In the genomic region with DNA sequence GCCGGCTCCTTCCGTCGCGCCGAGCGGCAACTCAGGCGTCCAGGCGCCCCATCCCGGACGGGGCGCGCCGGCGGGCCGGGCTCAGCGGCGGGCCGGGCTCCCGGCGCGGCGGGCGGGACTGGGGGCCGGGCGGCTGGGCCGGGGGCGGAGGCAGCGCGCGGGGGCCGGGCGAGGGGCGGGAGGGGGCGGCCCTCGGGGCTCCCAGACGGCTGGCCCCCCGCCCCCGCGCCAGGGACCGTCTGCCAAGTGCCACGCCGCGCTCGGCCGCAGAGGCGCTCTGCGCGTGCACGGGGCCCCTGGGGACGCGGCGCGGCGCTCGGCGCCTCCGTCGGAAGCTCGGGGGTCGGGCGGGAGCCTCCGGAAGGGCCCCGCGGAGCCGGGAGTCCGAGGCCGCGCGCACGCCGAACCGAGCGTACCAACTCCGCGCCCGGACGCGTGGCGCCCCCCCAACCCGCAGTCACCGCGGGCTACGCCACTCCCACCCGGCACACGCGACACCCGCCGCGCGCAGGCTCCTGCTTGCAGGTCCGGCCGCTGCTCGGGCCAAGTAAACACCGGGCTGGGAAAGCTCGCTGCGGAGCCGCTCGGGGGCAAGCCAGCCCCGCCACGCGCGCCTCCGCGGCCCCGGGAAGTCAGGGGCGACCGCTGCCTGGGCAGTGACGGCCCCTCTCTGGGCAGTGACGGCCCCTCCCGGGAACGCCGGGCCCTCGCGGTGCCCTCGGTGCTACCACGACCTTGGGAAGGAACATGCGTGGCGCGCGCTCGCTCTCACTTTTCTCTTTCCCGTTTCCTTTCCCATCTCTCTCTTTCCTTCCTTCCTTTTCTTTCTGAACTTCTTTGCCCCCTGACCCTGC, we compare ENCODE assay signal across 8 cellular contexts. TPM values are rescaled to one million over a fixed set of nuclear protein-coding genes. Genes with fewer than 3 reads are reported as not detected.
DNase-seq lines count a peak whose midpoint lies in the region; ATAC-seq and TF ChIP-seq lines count a peak whose summit lies in the region.

A gene with protein sequence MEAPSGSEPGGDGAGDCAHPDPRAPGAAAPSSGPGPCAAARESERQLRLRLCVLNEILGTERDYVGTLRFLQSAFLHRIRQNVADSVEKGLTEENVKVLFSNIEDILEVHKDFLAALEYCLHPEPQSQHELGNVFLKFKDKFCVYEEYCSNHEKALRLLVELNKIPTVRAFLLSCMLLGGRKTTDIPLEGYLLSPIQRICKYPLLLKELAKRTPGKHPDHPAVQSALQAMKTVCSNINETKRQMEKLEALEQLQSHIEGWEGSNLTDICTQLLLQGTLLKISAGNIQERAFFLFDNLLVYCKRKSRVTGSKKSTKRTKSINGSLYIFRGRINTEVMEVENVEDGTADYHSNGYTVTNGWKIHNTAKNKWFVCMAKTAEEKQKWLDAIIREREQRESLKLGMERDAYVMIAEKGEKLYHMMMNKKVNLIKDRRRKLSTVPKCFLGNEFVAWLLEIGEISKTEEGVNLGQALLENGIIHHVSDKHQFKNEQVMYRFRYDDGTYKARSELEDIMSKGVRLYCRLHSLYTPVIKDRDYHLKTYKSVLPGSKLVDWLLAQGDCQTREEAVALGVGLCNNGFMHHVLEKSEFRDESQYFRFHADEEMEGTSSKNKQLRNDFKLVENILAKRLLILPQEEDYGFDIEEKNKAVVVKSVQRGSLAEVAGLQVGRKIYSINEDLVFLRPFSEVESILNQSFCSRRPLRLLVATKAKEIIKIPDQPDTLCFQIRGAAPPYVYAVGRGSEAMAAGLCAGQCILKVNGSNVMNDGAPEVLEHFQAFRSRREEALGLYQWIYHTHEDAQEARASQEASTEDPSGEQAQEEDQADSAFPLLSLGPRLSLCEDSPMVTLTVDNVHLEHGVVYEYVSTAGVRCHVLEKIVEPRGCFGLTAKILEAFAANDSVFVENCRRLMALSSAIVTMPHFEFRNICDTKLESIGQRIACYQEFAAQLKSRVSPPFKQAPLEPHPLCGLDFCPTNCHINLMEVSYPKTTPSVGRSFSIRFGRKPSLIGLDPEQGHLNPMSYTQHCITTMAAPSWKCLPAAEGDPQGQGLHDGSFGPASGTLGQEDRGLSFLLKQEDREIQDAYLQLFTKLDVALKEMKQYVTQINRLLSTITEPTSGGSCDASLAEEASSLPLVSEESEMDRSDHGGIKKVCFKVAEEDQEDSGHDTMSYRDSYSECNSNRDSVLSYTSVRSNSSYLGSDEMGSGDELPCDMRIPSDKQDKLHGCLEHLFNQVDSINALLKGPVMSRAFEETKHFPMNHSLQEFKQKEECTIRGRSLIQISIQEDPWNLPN (N-terminal part only) (minus strand): TSS at position 120 of the 854 bp plus-strand sequence. CDS start 139 bp downstream, outside the sequence.

- peak within 1 kb of the TSS; percentile 55 to 64 for H3K9ac ChIP-seq in stomach smooth muscle (ENCODE audit: low read length in 2 of 2)

- peaks cover 14% of the 10 kb centered on the region for H3K4me1 ChIP-seq in foreskin keratinocyte
- H3K4me1 ChIP-seq in neuron (ENCODE audit: insufficient read depth, low read length) = peaks cover 38% of the 10 kb centered on the region
- H3K4me1 ChIP-seq in stomach smooth muscle (ENCODE audit: control insufficient read depth, insufficient read depth, low read length) = peaks cover 27% of the 10 kb centered on the region

- TF ChIP-seq POLR2A in GM19099 (IDR thresholded peaks at IDR 0.05; ENCODE audit: extremely low read depth, insufficient read length, low read depth) = peak; percentile 47

- H3K27me3 ChIP-seq in foreskin keratinocyte = peaks cover 50% of the 10 kb centered on the region
- H3K27me3 ChIP-seq in neuron (ENCODE audit: insufficient read depth, low read length) = no peaks in the 10 kb centered on the region
- peaks cover 14 to 24% of the 10 kb centered on the region in 2 donors for H3K27me3 ChIP-seq in stomach smooth muscle (ENCODE audit: control insufficient read depth in 1 of 2, insufficient read depth in 2 of 2, low read length in 2 of 2)

- no peaks in the 10 kb centered on the region for H3K9me3 ChIP-seq in neuron (ENCODE audit: low read length)
- no peaks in the 10 kb centered on the region for H3K9me3 ChIP-seq in stomach smooth muscle (ENCODE audit: control insufficient read depth in 2 of 2, low read length in 2 of 2)

- CTCF ChIA-PET in RWPE1 (lab: Yijun Ruan, JAX) = interaction anchor here (1.1 to 3.5 kb wide), 2 partner anchors 77 to 171 kb away, joined by 6 to 17 read pairs; no protein-coding TSS in a partner anchor

- POLR2A ChIA-PET in RWPE1 (lab: Yijun Ruan, JAX; ENCODE audit: low non-redundant PET) = no interaction called here

- peak within 1 kb of the TSS; percentile 78 for H3K4me3 ChIP-seq in neuron (ENCODE audit: low read length)
- peak within 1 kb of the TSS; percentile 38 to 70 for H3K4me3 ChIP-seq in stomach smooth muscle (ENCODE audit: low read length in 2 of 2)

- no peak for TF ChIP-seq CTCF in RWPE1 (conservative IDR thresholded peaks at IDR 0.05; ENCODE audit: low read depth)
- no peak for TF ChIP-seq CTCF in foreskin keratinocyte (conservative IDR thresholded peaks at IDR 0.05)

- ATAC-seq in HG03442 (IDR thresholded peaks at IDR 0.05; ENCODE audit: unreplicated experiment) (peak; percentile 40), foreskin keratinocyte (peak; percentile 19)

- H3K36me3 ChIP-seq in neuron (ENCODE audit: insufficient read depth, low read length) (no peaks in the 10 kb centered on the region), stomach smooth muscle (ENCODE audit: control insufficient read depth in 2 of 2, insufficient read depth in 2 of 2, low read length in 2 of 2) (no peaks in the 10 kb centered on the region)

- peak within 1 kb of the TSS; percentile 76 for H2AFZ ChIP-seq in neuron (ENCODE audit: low read depth, low read length)

- DNase-seq in Ammon's horn (ENCODE audit: low spot score) = peak; percentile 86
- DNase-seq in RWPE1 (ENCODE audit: low spot score) = peak; percentile 70
- DNase-seq in activated effector memory CD4-positive, alpha-beta T cell treated with anti-CD3 and anti-CD28 coated beads, Interleukin-2, amount 50 U/mL, for 16 hours = peak; percentile 94
- DNase-seq in foreskin keratinocyte = peak in 1 of 2 donors; percentile 7

- H3K27ac ChIP-seq in RWPE1 (no peak within 1 kb of the TSS), foreskin keratinocyte (no peak within 1 kb of the TSS), stomach smooth muscle (ENCODE audit: low read length) (no peak within 1 kb of the TSS)

RNA-seq across cellular contexts. Expression of the gene that starts here (rescaled TPM):
- total RNA-seq in foreskin keratinocyte = 0.49 and 1.3 TPM in 2 replicates
- polyA plus RNA-seq in foreskin keratinocyte = 0.31 and 0.62 TPM in 2 replicates
